ENCODE assay signal across 2 cellular contexts in genomic region chr19:30825505-30825904, GRCh38.
DNase-seq lines count a peak whose midpoint lies in the region; ATAC-seq, FAIRE-seq and TF ChIP-seq lines count a peak whose summit lies in the region.
"Not testable (repeated sequence)": the region's sequence is repeated elsewhere in the genome, so short reads cannot be mapped to it uniquely, and the experiment has no call there.

No MANE protein-coding gene starts in this region.

- DNase-seq in A549 (ENCODE audit: low read depth in 1 of 2, low spot score in 1 of 2), result not testable (repeated sequence)

- not testable (repeated sequence) for ATAC-seq in A549

- H3K36me3 ChIP-seq in HEK293 (ENCODE audit: control insufficient read depth in 2 of 2, insufficient read depth in 1 of 2, low read length in 2 of 2), result not testable (repeated sequence)

- TF ChIP-seq POLR2A in A549 (IDR thresholded peaks at IDR 0.05; ENCODE audit: low read length), result not testable (repeated sequence)

- not testable (repeated sequence) for TF ChIP-seq CTCF in A549 (IDR thresholded peaks at IDR 0.05); HEK293 (tag by site-specific recombination; IDR thresholded peaks at IDR 0.05)

- not testable (repeated sequence) for H3K9me3 ChIP-seq in A549
- peaks cover 14% of the 10 kb centered on the region for H3K9me3 ChIP-seq in HEK293 (ENCODE audit: control insufficient read depth, insufficient read depth, low read depth, low read length)

- not testable (repeated sequence) for H3K27ac ChIP-seq in A549; HEK293 (ENCODE audit: extremely low read depth, low read depth, low read length)

- TF ChIP-seq RAD21 in A549 (conservative IDR thresholded peaks at IDR 0.05 in 1 of 2, IDR thresholded peaks at IDR 0.05 in 1 of 2), result not testable (repeated sequence)

- not testable (repeated sequence) for H3K4me1 ChIP-seq in A549; HEK293 (ENCODE audit: control insufficient read depth, insufficient read depth, low read length)

- WGBS in A549 (ENCODE audit: missing lambda C conversion rate), result 1% methylated on average over 5 of the region's 5 CpGs

- not testable (repeated sequence) for FAIRE-seq in A549 (lab: Jason Lieb, UNC)

- H3K4me3 ChIP-seq in A549; HEK293 (ENCODE audit: low read depth, low read length): not testable (repeated sequence)

- POLR2A ChIA-PET in A549 (lab: Yijun Ruan, JAX); HEK293 (lab: Yijun Ruan, JAX): not testable (repeated sequence)

- not testable (repeated sequence) for TF ChIP-seq EP300 in A549 (IDR thresholded peaks at IDR 0.05)

- not testable (repeated sequence) for H3K4me2 ChIP-seq in A549

- CTCF ChIA-PET in A549 (lab: Yijun Ruan, JAX), result not testable (repeated sequence)
- CTCF ChIA-PET in HEK293 (lab: Yijun Ruan, JAX), result interaction anchor here (0.9 to 1.3 kb wide), 2 partner anchors 41 to 161 kb away, joined by 3 read pairs; no protein-coding TSS in a partner anchor

TF ChIP-seq in A549, 52 proteins besides CTCF, POLR2A, EP300 and RAD21:
- TF ChIP-seq ZC3H11A (IDR thresholded peaks at IDR 0.05), result peak; percentile 57

TF ChIP-seq in HEK293, 187 proteins besides CTCF, POLR2A, EP300 and RAD21 (continues in another document):
- peak; percentile 75 for TF ChIP-seq ZNF266 (tag by site-specific recombination; IDR thresholded peaks at IDR 0.05; ENCODE audit: low read depth)
- TF ChIP-seq ZNF510 (tag by site-specific recombination; IDR thresholded peaks at IDR 0.05; ENCODE audit: insufficient replicate concordance), result peak; percentile 79
- TF ChIP-seq ZNF629 (tag by site-specific recombination; IDR thresholded peaks at IDR 0.05), result 0 out of 2 replicates have a peak, but pooled peaks have one; percentile 34
- TF ChIP-seq AEBP2 (tag by site-specific recombination; IDR thresholded peaks at IDR 0.05; ENCODE audit: borderline replicate concordance), result peak; percentile 73; the same call in 1 of the 2 replicates
- peak; percentile 57; the same call in 1 of the 2 replicates for TF ChIP-seq ZNF404 (tag by site-specific recombination; IDR thresholded peaks at IDR 0.05)
- peak; percentile 89 for TF ChIP-seq ZNF140 (tag by site-specific recombination; IDR thresholded peaks at IDR 0.05)
- peak; percentile 88 for TF ChIP-seq ZNF426 (tag by site-specific recombination; IDR thresholded peaks at IDR 0.05)
- peak; percentile 85 for TF ChIP-seq ZNF518A (tag by site-specific recombination; conservative IDR thresholded peaks at IDR 0.05; ENCODE audit: low read depth)
- peak; percentile 67 for TF ChIP-seq ZNF529 (tag by site-specific recombination; IDR thresholded peaks at IDR 0.05; ENCODE audit: insufficient replicate concordance)
- 0 out of 2 replicates have a peak, but pooled peaks have one; percentile 29 for TF ChIP-seq SP3 (tag by site-specific recombination; IDR thresholded peaks at IDR 0.05)
- peak; percentile 74 for TF ChIP-seq ZNF558 (tag by site-specific recombination; IDR thresholded peaks at IDR 0.05)
- TF ChIP-seq ZNF202 (tag by site-specific recombination; IDR thresholded peaks at IDR 0.05; ENCODE audit: borderline replicate concordance), result peak; percentile 90; the same call in 1 of the 2 replicates
- peak; percentile 29 for TF ChIP-seq ZNF654 (tag by site-specific recombination; IDR thresholded peaks at IDR 0.05; ENCODE audit: low read depth)
- TF ChIP-seq ZNF555 (tag by site-specific recombination; conservative IDR thresholded peaks at IDR 0.05), result peak; percentile 92
- peak; percentile 72 for TF ChIP-seq ZNF433 (tag by site-specific recombination; IDR thresholded peaks at IDR 0.05; ENCODE audit: low read depth)
- 0 out of 2 replicates have a peak, but pooled peaks have one; percentile 23 for TF ChIP-seq ZFP3 (tag by site-specific recombination; IDR thresholded peaks at IDR 0.05; ENCODE audit: low read depth)
- TF ChIP-seq ZNF580 (tag by site-specific recombination; IDR thresholded peaks at IDR 0.05), result peak; percentile 23; the same call in 1 of the 2 replicates
- TF ChIP-seq ZNF138 (tag by site-specific recombination; IDR thresholded peaks at IDR 0.05; ENCODE audit: borderline replicate concordance), result 0 out of 2 replicates have a peak, but pooled peaks have one; percentile 29
- peak; percentile 79 for TF ChIP-seq ZBTB8A (tag by site-specific recombination; IDR thresholded peaks at IDR 0.05)
- 0 out of 2 replicates have a peak, but pooled peaks have one; percentile 27 for TF ChIP-seq ZNF639 (tag by site-specific recombination; IDR thresholded peaks at IDR 0.05)
- TF ChIP-seq ZNF560 (tag by site-specific recombination; IDR thresholded peaks at IDR 0.05; ENCODE audit: borderline replicate concordance), result peak; percentile 77; the same call in 1 of the 2 replicates
- TF ChIP-seq ZNF292 (tag by site-specific recombination; IDR thresholded peaks at IDR 0.05; ENCODE audit: borderline replicate concordance, low read depth), result 0 out of 2 replicates have a peak, but pooled peaks have one; percentile 20
- peak; percentile 77 for TF ChIP-seq ZNF623 (tag by site-specific recombination; IDR thresholded peaks at IDR 0.05)
